Comparison of ENCODE assay signal across 22 cellular contexts in genomic region chr11:114525682-114526081, GRCh38. TPM values are rescaled to one million over a fixed set of nuclear protein-coding genes. Genes with fewer than 3 reads are reported as not detected.
DNase-seq lines count a peak whose midpoint lies in the region; ATAC-seq and TF ChIP-seq lines count a peak whose summit lies in the region.
"Had no signal": no experiment of that assay in that cellular context is flagged by ENCODE, and none has a peak within 500 bp of the region (broad histone marks: within the 10 kb centered on the region; RNA-seq: fewer than 3 reads in every experiment).

No MANE protein-coding gene starts in this region.

- no peaks in the 10 kb centered on the region for H3K27me3 ChIP-seq in HCT116 (ENCODE audit: insufficient read depth, low read length)
- no peaks in the 10 kb centered on the region for H3K27me3 ChIP-seq in colonic mucosa

- no peaks in the 10 kb centered on the region for H3K9me2 ChIP-seq in HCT116 (ENCODE audit: insufficient read depth)

- no peaks in the 10 kb centered on the region for H3K4me1 ChIP-seq in HCT116 (ENCODE audit: control insufficient read depth in 1 of 2, insufficient read depth in 2 of 2, low read length in 2 of 2)
- no peaks in the 10 kb centered on the region for H3K4me1 ChIP-seq in HEK293 (ENCODE audit: control insufficient read depth, insufficient read depth, low read length)
- no peaks in the 10 kb centered on the region for H3K4me1 ChIP-seq in colonic mucosa

- intact Hi-C loops in HCT116 (cut with micrococcal nuclease) (no loop called here), colonic mucosa (cut with DNase I) (no loop called here)

- H3K79me2 ChIP-seq in HCT116 (ENCODE audit: insufficient read depth, low read length), result no peaks in the 10 kb centered on the region

- RAD21 ChIA-PET in HCT116 (lab: Charles Lee; ENCODE audit: low non-redundant PET in 1 of 2, low total read pairs in 2 of 2, uncharacterized antibody in 2 of 2, unreplicated experiment in 2 of 2), result no interaction called here

- DNase-seq in HCT116 (ENCODE audit: low read depth, low spot score) (no peak), colonic mucosa (peak; percentile 38), nucleus accumbens (lab: John Stamatoyannopoulos, UW) (no peak)
- DNase-seq: C1 segment of cervical spinal cord; Calu3; CD4-positive, alpha-beta memory T cell; COR-L47; DMS79; EL; GDM1; GM23248; H7; HCEC 1CT; HFFc6 had no signal

- H3K36me3 ChIP-seq in HCT116 (ENCODE audit: control insufficient read depth in 1 of 2, insufficient read depth in 2 of 2, low read length in 2 of 2) (no peaks in the 10 kb centered on the region), HEK293 (ENCODE audit: control insufficient read depth in 2 of 2, insufficient read depth in 1 of 2, low read length in 2 of 2) (no peaks in the 10 kb centered on the region), colonic mucosa (no peaks in the 10 kb centered on the region)

- no TSS peak for BruUV-seq in HCT116 (replicated peaks; lab: Mats Ljungman, UMichigan)

- ATAC-seq in HCT116 (no peak), HG02678 (IDR thresholded peaks at IDR 0.05; ENCODE audit: unreplicated experiment) (no peak), HG03457 (IDR thresholded peaks at IDR 0.05; ENCODE audit: unreplicated experiment) (no peak)
- ATAC-seq: GM12878 had no signal

- TF ChIP-seq RAD21 in HCT116 (IDR thresholded peaks at IDR 0.05; ENCODE audit: low read depth), result no peak

- TF ChIP-seq POLR2A in HCT116 (IDR thresholded peaks at IDR 0.05; ENCODE audit: borderline replicate concordance, extremely low read depth, insufficient read depth, insufficient read length), result no peak

- H3K27ac ChIP-seq in HCT116 (ENCODE audit: low read depth, low read length), result no peak overlapping the region
- H3K27ac ChIP-seq in HEK293 (ENCODE audit: extremely low read depth, low read depth, low read length), result no peak overlapping the region
- H3K27ac ChIP-seq in colonic mucosa, result no peak overlapping the region
- H3K27ac ChIP-seq: GM23248 had no signal

- H3K9ac ChIP-seq in HCT116 (ENCODE audit: low read length) (no peak overlapping the region), colonic mucosa (ENCODE audit: low read depth in 2 of 2, low read length in 2 of 2) (no peak overlapping the region)
- H3K9ac ChIP-seq: GM23248 had no signal

- POLR2A ChIA-PET in HCT116 (lab: Charles Lee) (no interaction called here), HEK293 (lab: Yijun Ruan, JAX) (no interaction called here)

- H3K9me3 ChIP-seq in HCT116 (ENCODE audit: control insufficient read depth in 1 of 2, insufficient read depth in 1 of 2, low read depth in 1 of 2, low read length in 2 of 2) (no peaks in the 10 kb centered on the region), HEK293 (ENCODE audit: control insufficient read depth, insufficient read depth, low read depth, low read length) (no peaks in the 10 kb centered on the region), colonic mucosa (no peaks in the 10 kb centered on the region)

- H3K4me3 ChIP-seq in HCT116 (replicated peaks in 1 of 2; ENCODE audit: low read depth in 1 of 2, low read length in 2 of 2) (no peak overlapping the region), HEK293 (ENCODE audit: low read depth, low read length) (no peak overlapping the region), colonic mucosa (no peak overlapping the region)
- H3K4me3 ChIP-seq: GM12878, GM23248 had no signal

- no peak for TF ChIP-seq CTCF in HCT116 (IDR thresholded peaks at IDR 0.05 in 2 of 3, conservative IDR thresholded peaks at IDR 0.05 in 1 of 3; ENCODE audit: borderline replicate concordance in 1 of 3, insufficient read depth in 1 of 3, low read depth in 2 of 3, low read length in 2 of 3)
- TF ChIP-seq CTCF in HEK293 (tag by site-specific recombination; IDR thresholded peaks at IDR 0.05), result no peak
- no peak for TF ChIP-seq CTCF in colonic mucosa (IDR thresholded peaks at IDR 0.05)

- H4K20me1 ChIP-seq in HCT116 (ENCODE audit: insufficient read depth), result no peaks in the 10 kb centered on the region

- no peak overlapping the region for H3K4me2 ChIP-seq in HCT116 (ENCODE audit: low read length)

- CTCF ChIA-PET in HCT116 (lab: Charles Lee), result no interaction called here
- CTCF ChIA-PET in HEK293 (lab: Yijun Ruan, JAX), result no interaction called here

- H2AFZ ChIP-seq in HCT116 (ENCODE audit: low read depth, low read length, poor library complexity, severe bottlenecking), result no peak overlapping the region
- H2AFZ ChIP-seq: GM23248 had no signal

TF ChIP-seq in HCT116, 20 proteins besides CTCF, POLR2A, EP300 and RAD21:
- TF ChIP-seq CBX3 (IDR thresholded peaks at IDR 0.05; ENCODE audit: low read depth), result 0 out of 2 replicates have a peak, but pooled peaks have one; percentile 19
- TF ChIP-seq ELF1 (IDR thresholded peaks at IDR 0.05; ENCODE audit: borderline replicate concordance, low read depth), result no peak
- no peak for TF ChIP-seq FOSL1 (IDR thresholded peaks at IDR 0.05; ENCODE audit: low read depth)

TF ChIP-seq in HEK293, 187 proteins besides CTCF, POLR2A, EP300 and RAD21:
- TF ChIP-seq ZNF626 (tag by site-specific recombination; IDR thresholded peaks at IDR 0.05), result 0 out of 2 replicates have a peak, but pooled peaks have one; percentile 58
- TF ChIP-seq TRIM28 (IDR thresholded peaks at IDR 0.05; ENCODE audit: borderline replicate concordance, low read length), result peak; percentile 89; the same call in 1 of the 2 replicates
- TF ChIP-seq SETDB1 (IDR thresholded peaks at IDR 0.05; ENCODE audit: insufficient read length, low read length), result peak; percentile 97
- TF ChIP-seq ZNF350 (tag by site-specific recombination; IDR thresholded peaks at IDR 0.05), result no peak
- no peak for TF ChIP-seq PRDM6 (tag by site-specific recombination; IDR thresholded peaks at IDR 0.05)

RNA-seq across cellular contexts. Expression of gene NXPE1, which starts 34.0 kb away (rescaled TPM):
- total RNA-seq in HCT116 (2021; ENCODE audit: unreplicated experiment) (not detected), colonic mucosa (100 to 1,000 TPM; 210 to 217 TPM)
- not detected in 2 replicates for polyA plus RNA-seq in HCT116 (2012)
- total RNA-seq: A172; A673; Calu3; CD4-positive, alpha-beta memory T cell; GM12878; GM23248; H1; H7; HFFc6 had no signal
- polyA plus RNA-seq: BJ; CD4-positive, alpha-beta memory T cell; GM12878; GM23248; H1 had no signal

Comparison
In these comparisons a context has a peak if more than half of its experiments do, and no peak if none do; other contexts are left out.
1. RNA of gene NXPE1, which starts 34.0 kb away (total RNA-seq): 210 to 217 TPM in colonic mucosa; not detected in HCT116 (single experiment); every median in the first group is over 100 times any median in the second.